ENCODE assay signal across 8 cellular contexts in genomic region chr12:14258468-14258947, GRCh38.
DNase-seq lines count a peak whose midpoint lies in the region; ATAC-seq, FAIRE-seq and TF ChIP-seq lines count a peak whose summit lies in the region.

No MANE protein-coding gene starts in this region.

- H3K9ac ChIP-seq in HUES6 (ENCODE audit: low read length), result peak overlapping the region; percentile 81

- peak overlapping the region; percentile 47 for H3K4me2 ChIP-seq in A549

- no peak overlapping the region for H3K4me3 Mint-ChIP-seq in central memory CD8-positive, alpha-beta T cell
- H3K4me3 Mint-ChIP-seq in nephron, result peak overlapping the region in 2 of 3 experiments; percentile 7 to 23

- H3K4me1 ChIP-seq in A549 (peaks cover 23% of the 10 kb centered on the region), HUES6 (ENCODE audit: control insufficient read depth, insufficient read depth, low read length) (peaks cover 52% of the 10 kb centered on the region)

- FAIRE-seq in A549 (lab: Jason Lieb, UNC), result no peak

- no peaks in the 10 kb centered on the region for H3K36me3 ChIP-seq in HUES6 (ENCODE audit: control insufficient read depth, insufficient read depth, low read length)

- WGBS in A549 (ENCODE audit: missing lambda C conversion rate), result 81% methylated on average over 4 of the region's 4 CpGs

- DNase-seq in A549 (ENCODE audit: low read depth in 1 of 2, low spot score in 1 of 2), result no peak
- no peak for DNase-seq in central memory CD8-positive, alpha-beta T cell (ENCODE audit: low spot score in 2 of 2)
- no peak for DNase-seq in HPDE6-E6E7 (ENCODE audit: extremely low spot score)
- DNase-seq in ureter (ENCODE audit: low spot score), result no peak
- DNase-seq in COR-L47 (lab: John Stamatoyannopoulos, UW), result no peak

- no peak for TF ChIP-seq POLR2A in A549 (IDR thresholded peaks at IDR 0.05; ENCODE audit: low read length)

- 0 out of 3 replicates have a peak, but pooled peaks cover 4% of the 10 kb centered on the region for H3K9me3 ChIP-seq in A549
- peaks cover 8% of the 10 kb centered on the region; the same call in 1 of the 2 replicates for H3K9me3 ChIP-seq in HUES6 (ENCODE audit: control insufficient read depth, insufficient read depth, low read depth, low read length)

- no peak for TF ChIP-seq EP300 in A549 (IDR thresholded peaks at IDR 0.05)

- H3K27me3 Mint-ChIP-seq in central memory CD8-positive, alpha-beta T cell, result no peaks in the 10 kb centered on the region
- no peaks in the 10 kb centered on the region for H3K27me3 Mint-ChIP-seq in nephron (ENCODE audit: low read depth)

- TF ChIP-seq CTCF in A549 (IDR thresholded peaks at IDR 0.05), result no peak
- TF ChIP-seq CTCF in nephron (IDR thresholded peaks at IDR 0.05; ENCODE audit: unreplicated experiment in 3 of 3), result no peak

- H3K36me3 Mint-ChIP-seq in central memory CD8-positive, alpha-beta T cell (ENCODE audit: insufficient read depth), result peaks cover 7% of the 10 kb centered on the region
- H3K36me3 Mint-ChIP-seq in nephron (ENCODE audit: low read depth), result peaks cover 42% of the 10 kb centered on the region

- TF ChIP-seq RAD21 in A549 (conservative IDR thresholded peaks at IDR 0.05 in 1 of 2, IDR thresholded peaks at IDR 0.05 in 1 of 2), result no peak

- CTCF ChIA-PET in A549 (lab: Yijun Ruan, JAX), result interaction anchor here (1.2 to 1.4 kb wide), 3 partner anchors 21 to 307 kb away, joined by 3 to 4 read pairs (median 3); no protein-coding TSS in a partner anchor

- H3K4me1 Mint-ChIP-seq in central memory CD8-positive, alpha-beta T cell, result peaks cover 39% of the 10 kb centered on the region
- H3K4me1 Mint-ChIP-seq in nephron, result peaks cover 70% of the 10 kb centered on the region

- POLR2A ChIA-PET in A549 (lab: Yijun Ruan, JAX), result interaction anchor here (1.0 to 1.7 kb wide), 5 partner anchors 15 to 513 kb away, joined by 3 to 16 read pairs (median 5); partner anchors contain the start of gene ATF7IP

- H3K27ac Mint-ChIP-seq in central memory CD8-positive, alpha-beta T cell (ENCODE audit: low read depth), result peak overlapping the region; percentile 96
- peak overlapping the region; percentile 99 to 100 (median 99) for H3K27ac Mint-ChIP-seq in nephron

- no peaks in the 10 kb centered on the region for H3K27me3 ChIP-seq in HUES6 (ENCODE audit: control insufficient read depth, insufficient read depth, low read length)

- H3K4me3 ChIP-seq in A549, result no peak overlapping the region
- H3K4me3 ChIP-seq in HUES6 (ENCODE audit: low read depth, low read length), result peak overlapping the region; percentile 28

- no peaks in the 10 kb centered on the region for H3K9me3 Mint-ChIP-seq in central memory CD8-positive, alpha-beta T cell
- peaks cover 59% of the 10 kb centered on the region for H3K9me3 Mint-ChIP-seq in nephron

- peak overlapping the region; percentile 55 to 79 for H3K27ac ChIP-seq in A549
- peak overlapping the region; percentile 98 for H3K27ac ChIP-seq in HUES6 (ENCODE audit: low read depth, low read length)

- ATAC-seq in A549, result peak; percentile 12 to 20; a peak in 2 of 6 replicates
- ATAC-seq in central memory CD8-positive, alpha-beta T cell (replicated peaks; ENCODE audit: extremely low read depth, poor library complexity, severe bottlenecking), result no peak
- ATAC-seq in GM18519 (IDR thresholded peaks at IDR 0.05; ENCODE audit: low FRiP score, unreplicated experiment), result no peak

TF ChIP-seq in A549, 52 proteins besides CTCF, POLR2A, EP300 and RAD21:
- TF ChIP-seq CHD4 (IDR thresholded peaks at IDR 0.05; ENCODE audit: borderline replicate concordance), result no peak
- TF ChIP-seq BHLHE40 (IDR thresholded peaks at IDR 0.05; ENCODE audit: low read depth, low read length), result no peak
- no peak for TF ChIP-seq RFX5 (IDR thresholded peaks at IDR 0.05)
- TF ChIP-seq KDM5A (IDR thresholded peaks at IDR 0.05), result no peak
- no peak for TF ChIP-seq RCOR1 (IDR thresholded peaks at IDR 0.05; ENCODE audit: low read depth, low read length)
- TF ChIP-seq TP53 (CRISPR knock-in tag; IDR thresholded peaks at IDR 0.05), result no peak
- TF ChIP-seq MAZ (IDR thresholded peaks at IDR 0.05; ENCODE audit: borderline replicate concordance, low read depth, low read length), result no peak
- TF ChIP-seq MAFK (IDR thresholded peaks at IDR 0.05; ENCODE audit: partially characterized antibody), result no peak
- no peak for TF ChIP-seq FOSB (CRISPR knock-in tag; IDR thresholded peaks at IDR 0.05)
- TF ChIP-seq MAX (IDR thresholded peaks at IDR 0.05), result no peak
- no peak for TF ChIP-seq CBX2 (IDR thresholded peaks at IDR 0.05; ENCODE audit: borderline replicate concordance, low read depth)
- no peak for TF ChIP-seq NR3C1 (IDR thresholded peaks at IDR 0.05)
- TF ChIP-seq TFCP2L1 (CRISPR knock-in tag; IDR thresholded peaks at IDR 0.05), result no peak
- TF ChIP-seq, protein P1, sequence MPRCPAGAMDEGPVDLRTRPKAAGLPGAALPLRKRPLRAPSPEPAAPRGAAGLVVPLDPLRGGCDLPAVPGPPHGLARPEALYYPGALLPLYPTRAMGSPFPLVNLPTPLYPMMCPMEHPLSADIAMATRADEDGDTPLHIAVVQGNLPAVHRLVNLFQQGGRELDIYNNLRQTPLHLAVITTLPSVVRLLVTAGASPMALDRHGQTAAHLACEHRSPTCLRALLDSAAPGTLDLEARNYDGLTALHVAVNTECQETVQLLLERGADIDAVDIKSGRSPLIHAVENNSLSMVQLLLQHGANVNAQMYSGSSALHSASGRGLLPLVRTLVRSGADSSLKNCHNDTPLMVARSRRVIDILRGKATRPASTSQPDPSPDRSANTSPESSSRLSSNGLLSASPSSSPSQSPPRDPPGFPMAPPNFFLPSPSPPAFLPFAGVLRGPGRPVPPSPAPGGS (IDR thresholded peaks at IDR 0.05), result no peak
- no peak for TF ChIP-seq GATA3 (IDR thresholded peaks at IDR 0.05; ENCODE audit: borderline replicate concordance)
- TF ChIP-seq NPAS2 (CRISPR knock-in tag; IDR thresholded peaks at IDR 0.05; ENCODE audit: borderline replicate concordance), result no peak
TF ChIP-seq in A549: peak in this region for 0.

Comparison
In these comparisons a context has a peak if more than half of its experiments do, and no peak if none do; other contexts are left out.
1. ATAC-seq: peak in A549 (2 of 2); none in central memory CD8-positive, alpha-beta T cell (single experiment) and GM18519 (single experiment).